In the genomic region with DNA sequence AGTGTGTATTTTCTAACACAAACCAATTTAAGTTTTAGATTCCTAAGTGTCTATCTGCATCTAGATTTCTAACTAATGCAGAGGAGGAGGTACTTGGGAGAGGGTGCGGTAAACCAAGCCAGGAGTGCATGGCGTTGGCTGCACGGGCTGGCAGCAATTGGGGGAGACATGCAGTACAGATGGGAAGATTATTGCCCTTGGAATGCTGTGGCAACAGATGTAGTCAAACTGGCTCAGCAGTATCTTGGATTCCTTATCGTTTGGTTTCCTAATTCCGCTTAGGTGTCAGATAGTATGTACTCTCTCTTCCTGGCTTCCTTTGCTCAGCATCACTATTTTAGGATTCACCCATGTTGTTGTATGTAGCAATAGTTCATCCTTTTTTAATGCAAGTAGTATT, we compare ENCODE assay signal across 26 cellular contexts. TPM values are rescaled to one million over a fixed set of nuclear protein-coding genes. Genes with fewer than 3 reads are reported as not detected.
DNase-seq lines count a peak whose midpoint lies in the region; ATAC-seq, FAIRE-seq and TF ChIP-seq lines count a peak whose summit lies in the region.
"Had no signal": no experiment of that assay in that cellular context is flagged by ENCODE, and none has a peak within 500 bp of the region (broad histone marks: within the 10 kb centered on the region; RNA-seq: fewer than 3 reads in every experiment).

No MANE protein-coding gene starts in this region.

- H3K4me1 ChIP-seq in mucosa of descending colon (ENCODE audit: low read depth) = no peaks in the 10 kb centered on the region
- H3K4me1 ChIP-seq: body of pancreas, heart left ventricle, pancreas, tibial artery had no signal

- H3K9me3 ChIP-seq in mucosa of descending colon = no peaks in the 10 kb centered on the region
- H3K9me3 ChIP-seq: body of pancreas, heart left ventricle, pancreas, tibial artery had no signal

- FAIRE-seq in RCC 7860 (lab: Jason Lieb, UNC) = no peak
- FAIRE-seq: D721Med, GM19239, HepG2 had no signal

- DNase-seq in DMS 273 (lab: John Stamatoyannopoulos, UW; ENCODE audit: unreplicated experiment) (peak; percentile 78), ELF-1 (ENCODE audit: low read depth, low spot score) (peak; percentile 52), NCI-H82 treated with DMSO at 0.1 percent for 48 hours (lab: John Stamatoyannopoulos, UW; ENCODE audit: unreplicated experiment) (peak; percentile 60), islet precursor cell (peak; percentile 76), RCC 7860 (ENCODE audit: low spot score) (no peak), mucosa of descending colon (no peak), NCI-H526 (lab: John Stamatoyannopoulos, UW) (no peak)
- DNase-seq: activated CD4-positive, alpha-beta memory T cell treated with anti-CD3 and anti-CD28 coated beads for 36 hours; activated effector memory CD4-positive, alpha-beta T cell treated with anti-CD3 and anti-CD28 coated beads, Interleukin-2, amount 50 U/mL, for 16 hours; body of pancreas; heart left ventricle; Kasumi-1; NCI-H2081; NCI-H526 treated with DMSO at 0.1 percent for 48 hours; pancreas; SIG-M5; stimulated activated naive CD8-positive, alpha-beta T cell treated with anti-CD3 and anti-CD28 coated beads, Interleukin-15, amount 100 ng/mL, for 72 hours; T-helper 1 cell; tibial artery had no signal

- intact Hi-C loops in mucosa of descending colon (cut with DNase I, micrococcal nuclease) = no loop called here

- no peaks in the 10 kb centered on the region for H3K36me3 ChIP-seq in mucosa of descending colon (ENCODE audit: low read depth)
- H3K36me3 ChIP-seq: heart left ventricle, pancreas, tibial artery had no signal

- H3K4me3 ChIP-seq in mucosa of descending colon = no peak overlapping the region
- H3K4me3 ChIP-seq: body of pancreas, heart left ventricle, pancreas, tibial artery had no signal

- TF ChIP-seq CTCF in mucosa of descending colon (IDR thresholded peaks at IDR 0.05) = no peak

- ATAC-seq in mucosa of descending colon = no peak
- ATAC-seq: activated CD4-positive, CD25-positive, alpha-beta regulatory T cell treated with anti-CD3 and anti-CD28 coated beads, Interleukin-2, amount 50 U/mL, for 24 hours; body of pancreas; HCT116; HepG2; left lobe of liver; natural killer cell treated with Interleukin-12 subunit alpha and Interleukin-12 subunit beta and Interleukin-15 and Interleukin-18, amount 100 ng/mL, for 72 hours; pancreas; stimulated activated naive CD8-positive, alpha-beta T cell treated with anti-CD3 and anti-CD28 coated beads, Interleukin-15, amount 100 ng/mL, for 72 hours had no signal

RNA-seq across cellular contexts. Expression of gene STK24, which starts 29.4 kb away (rescaled TPM):
- 100 to 1,000 TPM; 190 to 210 (median 204) TPM for total RNA-seq in mucosa of descending colon

Comparison
In these comparisons a context has a peak if more than half of its experiments do, and no peak if none do; other contexts are left out.
1. DNase-seq: peak in DMS 273 (single experiment), ELF-1 (single experiment), NCI-H82 treated with DMSO at 0.1 percent for 48 hours (single experiment) and islet precursor cell (single experiment); none in RCC 7860 (single experiment), mucosa of descending colon (0 of 3) and NCI-H526 (0 of 2).